Comparison of ENCODE assay signal across 17 cellular contexts in the genomic region with DNA sequence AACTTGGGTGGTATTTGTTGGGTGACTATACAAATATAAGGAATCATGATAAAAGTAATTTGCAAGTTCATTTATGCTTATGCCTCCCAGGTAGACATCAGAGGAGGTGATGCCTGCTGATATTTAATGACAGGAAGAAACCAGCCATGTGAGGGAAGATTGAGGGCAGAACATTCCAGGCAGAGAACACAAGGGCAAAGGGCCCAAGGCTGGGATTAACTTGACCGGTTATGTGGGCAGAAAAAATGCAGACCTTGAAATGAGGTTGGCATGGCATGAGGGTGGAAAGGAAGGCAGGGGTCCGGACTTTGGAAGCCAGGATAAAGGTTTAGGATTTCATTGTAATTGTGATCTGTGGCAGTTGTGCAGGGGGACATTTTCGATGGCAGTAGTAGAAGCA.
DNase-seq lines count a peak whose midpoint lies in the region; TF ChIP-seq lines count a peak whose summit lies in the region.
"Had no signal": no experiment of that assay in that cellular context is flagged by ENCODE, and none has a peak within 500 bp of the region (broad histone marks: within the 10 kb centered on the region; RNA-seq: fewer than 3 reads in every experiment).

No MANE protein-coding gene starts in this region.

- intact Hi-C loops in testis (cut with DNase I; ENCODE audit: low total_unique reads), result no loop called here

- no peaks in the 10 kb centered on the region for H3K9me3 Mint-ChIP-seq in neural progenitor cell
- H3K9me3 Mint-ChIP-seq: CD8-positive, alpha-beta T cell had no signal

- H3K27ac Mint-ChIP-seq in neural progenitor cell, result peak overlapping the region; percentile 7
- H3K27ac Mint-ChIP-seq: B cell; CD8-positive, alpha-beta T cell; GM23338 had no signal

- no peak overlapping the region for H3K27ac ChIP-seq in neural progenitor cell
- H3K27ac ChIP-seq in testis, result peak overlapping the region; percentile 88 to 91
- no peak overlapping the region for H3K27ac ChIP-seq in GM23248
- no peak overlapping the region for H3K27ac ChIP-seq in substantia nigra (ENCODE audit: low read depth, low read length, poor library complexity, severe bottlenecking)
- H3K27ac ChIP-seq: BLaER1 treated with 17β-estradiol and CSF1 and Interleukin-3, amounts not matched to agents 10 nM and 100 nM had no signal

- H3K4me1 ChIP-seq in adipocyte (ENCODE audit: control insufficient read depth, insufficient read depth, low read length), result peaks cover 20% of the 10 kb centered on the region
- H3K4me1 ChIP-seq in neural progenitor cell, result no peaks in the 10 kb centered on the region
- H3K4me1 ChIP-seq in testis, result peaks cover 38% of the 10 kb centered on the region
- no peaks in the 10 kb centered on the region for H3K4me1 ChIP-seq in GM23248 (ENCODE audit: insufficient read depth)

- H3K4me3 ChIP-seq in adipocyte (ENCODE audit: low read length), result no peak overlapping the region
- H3K4me3 ChIP-seq in fibroblast of villous mesenchyme (ENCODE audit: low read depth, low read length), result no peak overlapping the region
- H3K4me3 ChIP-seq in neural progenitor cell, result no peak overlapping the region
- no peak overlapping the region for H3K4me3 ChIP-seq in testis
- H3K4me3 ChIP-seq in GM23248, result no peak overlapping the region
- H3K4me3 ChIP-seq: BLaER1 treated with 17β-estradiol and CSF1 and Interleukin-3, amounts not matched to agents 10 nM and 100 nM; GM23338 had no signal

- H3K4me1 Mint-ChIP-seq in neural progenitor cell, result no peaks in the 10 kb centered on the region
- H3K4me1 Mint-ChIP-seq: B cell, GM23338 had no signal

- no peaks in the 10 kb centered on the region for H3K36me3 Mint-ChIP-seq in neural progenitor cell

- H3K9me3 ChIP-seq in adipocyte (ENCODE audit: control insufficient read depth, low read length), result no peaks in the 10 kb centered on the region
- no peaks in the 10 kb centered on the region for H3K9me3 ChIP-seq in neural progenitor cell (ENCODE audit: low read depth)
- H3K9me3 ChIP-seq in testis, result no peaks in the 10 kb centered on the region
- no peaks in the 10 kb centered on the region for H3K9me3 ChIP-seq in GM23248 (ENCODE audit: low read depth)

- H3K4me2 ChIP-seq in neural progenitor cell (no peak overlapping the region), GM23248 (ENCODE audit: unreplicated experiment) (no peak overlapping the region)
- H3K4me2 ChIP-seq: BLaER1 treated with 17β-estradiol and CSF1 and Interleukin-3, amounts not matched to agents 10 nM and 100 nM; GM23338 had no signal

- H3K27me3 Mint-ChIP-seq in neural progenitor cell (ENCODE audit: insufficient read depth, low read depth), result peaks cover 3% of the 10 kb centered on the region
- H3K27me3 Mint-ChIP-seq: B cell had no signal

- 56 to 58% methylated on average over 3 of the region's 3 CpGs for WGBS in testis, 2 donors
- WGBS in GM23248 (ENCODE audit: low coverage in 1 of 2, low lambda C conversion rate in 2 of 2, missing lambda C conversion rate in 2 of 2), 2 experiments, result 43 to 54% methylated on average over 3 of the region's 3 CpGs

- H3K4me3 Mint-ChIP-seq in neural progenitor cell, result no peak overlapping the region
- H3K4me3 Mint-ChIP-seq: B cell; CD8-positive, alpha-beta T cell; GM23338 had no signal

- TF ChIP-seq CTCF in fibroblast of villous mesenchyme (IDR thresholded peaks at IDR 0.05; ENCODE audit: insufficient read depth, low read depth, low read length), result no peak
- no peak for TF ChIP-seq CTCF in neural progenitor cell (IDR thresholded peaks at IDR 0.05)
- no peak for TF ChIP-seq CTCF in testis (IDR thresholded peaks at IDR 0.05)

- no peak for TF ChIP-seq POLR2A in testis (IDR thresholded peaks at IDR 0.05)

- H3K79me2 ChIP-seq in neural progenitor cell (ENCODE audit: low read depth) (no peaks in the 10 kb centered on the region), GM23248 (ENCODE audit: insufficient read depth) (no peaks in the 10 kb centered on the region)

- H3K9ac ChIP-seq in adipocyte (ENCODE audit: low read length) (no peak overlapping the region), neural progenitor cell (no peak overlapping the region), GM23248 (no peak overlapping the region)
- H3K9ac ChIP-seq: BLaER1 treated with 17β-estradiol and CSF1 and Interleukin-3, amounts not matched to agents 10 nM and 100 nM had no signal

- DNase-seq in adipocyte (ENCODE audit: low read depth) (peak; percentile 59), fibroblast of villous mesenchyme (ENCODE audit: low read depth) (peak; percentile 18), neural progenitor cell (ENCODE audit: low spot score) (no peak), testis (no peak), GM23248 (no peak), substantia nigra (lab: John Stamatoyannopoulos, UW) (no peak)
- DNase-seq in activated CD4-positive, alpha-beta T cell treated with anti-CD3 and anti-CD28 coated beads, Interleukin-2, amount 50 U/mL, for 48 hours, result no peak
- DNase-seq: Calu3; CD8-positive, alpha-beta T cell; DMS53; DND-41; EL; HCEC 1CT; IMR-90 had no signal

- H4K20me1 ChIP-seq in neural progenitor cell (ENCODE audit: low read depth), result no peaks in the 10 kb centered on the region
- no peaks in the 10 kb centered on the region for H4K20me1 ChIP-seq in GM23248 (ENCODE audit: insufficient read depth)
- H4K20me1 ChIP-seq: BLaER1 treated with 17β-estradiol and CSF1 and Interleukin-3, amounts not matched to agents 10 nM and 100 nM had no signal

- no peaks in the 10 kb centered on the region for H3K9me2 ChIP-seq in GM23248 (ENCODE audit: insufficient read depth)

- H2AFZ ChIP-seq in neural progenitor cell (replicated peaks) (no peak overlapping the region), GM23248 (no peak overlapping the region)
- H2AFZ ChIP-seq: GM23338 had no signal

- H3F3A ChIP-seq in neural progenitor cell (ENCODE audit: low read depth), result no peaks in the 10 kb centered on the region
- no peaks in the 10 kb centered on the region for H3F3A ChIP-seq in GM23248 (ENCODE audit: insufficient read depth)

- H3K27me3 ChIP-seq in adipocyte (replicated peaks; ENCODE audit: control insufficient read depth, insufficient read depth, low read length) (no peaks in the 10 kb centered on the region), neural progenitor cell (no peaks in the 10 kb centered on the region), testis (no peaks in the 10 kb centered on the region), GM23248 (replicated peaks; ENCODE audit: insufficient read depth) (no peaks in the 10 kb centered on the region)
- H3K27me3 ChIP-seq: BLaER1 treated with 17β-estradiol and CSF1 and Interleukin-3, amounts not matched to agents 10 nM and 100 nM had no signal

- in situ Hi-C loops in GM23248 (cut with MboI), result no loop called here

- H3K36me3 ChIP-seq in adipocyte (ENCODE audit: control insufficient read depth, insufficient read depth, low read length, severe bottlenecking) (no peaks in the 10 kb centered on the region), neural progenitor cell (no peaks in the 10 kb centered on the region), testis (ENCODE audit: low read depth, missing control alignments) (no peaks in the 10 kb centered on the region), GM23248 (ENCODE audit: low read depth) (no peaks in the 10 kb centered on the region)
- H3K36me3 ChIP-seq: BLaER1 treated with 17β-estradiol and CSF1 and Interleukin-3, amounts not matched to agents 10 nM and 100 nM had no signal

Comparison
In these comparisons a context has a peak if more than half of its experiments do, and no peak if none do; other contexts are left out.
1. DNase-seq: peak in adipocyte (single experiment) and fibroblast of villous mesenchyme (single experiment); none in neural progenitor cell (single experiment), testis (single experiment), GM23248 (single experiment), substantia nigra (0 of 49) and activated CD4-positive, alpha-beta T cell treated with anti-CD3 and anti-CD28 coated beads, Interleukin-2, amount 50 U/mL, for 48 hours (0 of 2).
2. H3K27ac ChIP-seq: peak in testis (2 of 2); none in neural progenitor cell (single experiment), GM23248 (single experiment) and substantia nigra (single experiment).